In genomic region chr22:50691521-50691920, GRCh38 we compare ENCODE assay signal across 8 cellular contexts. TPM values are rescaled to one million over a fixed set of nuclear protein-coding genes. Genes with fewer than 3 reads are reported as not detected.
DNase-seq lines count a peak whose midpoint lies in the region; ATAC-seq, FAIRE-seq and TF ChIP-seq lines count a peak whose summit lies in the region.

No MANE protein-coding gene starts in this region.

- peaks cover 14% of the 10 kb centered on the region for H3K4me1 ChIP-seq in keratinocyte (ENCODE audit: control insufficient read depth, extremely low read depth, insufficient read depth, low read length)

- CTCF ChIA-PET in activated CD4-positive, alpha-beta T cell treated with anti-CD3 and anti-CD28 coated beads for 36 hours (lab: Charles Lee): interaction anchor here (0.8 to 1.8 kb wide), 6 partner anchors 15 to 449 kb away, joined by 3 to 5 read pairs (median 4); partner anchors contain the start of genes KLHDC7B and SHANK3

- no peak overlapping the region for H3K27ac ChIP-seq in keratinocyte (ENCODE audit: control insufficient read depth, insufficient read depth, low read length)

- no peak overlapping the region for H3K4me2 ChIP-seq in keratinocyte (ENCODE audit: control insufficient read depth, extremely low read depth, insufficient read depth, low read depth, low read length)

- ATAC-seq in activated CD4-positive, alpha-beta T cell treated with anti-CD3 and anti-CD28 coated beads for 36 hours: peak; percentile 36
- no peak for ATAC-seq in HG03045 (IDR thresholded peaks at IDR 0.05; ENCODE audit: unreplicated experiment)

- H3K36me3 Mint-ChIP-seq in activated CD4-positive, alpha-beta T cell treated with anti-CD3 and anti-CD28 coated beads for 36 hours (ENCODE audit: low read depth): no peaks in the 10 kb centered on the region
- no peaks in the 10 kb centered on the region for H3K36me3 Mint-ChIP-seq in activated T-helper 1 cell treated with anti-CD3 and anti-CD28 coated beads, Interleukin-12 subunit alpha, Interleukin-12 subunit beta, Interleukin-2, Interleukin-4 antibody, amounts not matched to agents 30 ng/mL and 10 ng/mL and 1 ng/mL, durations not matched to agents 14 hours and 24 hours and 36 hours (ENCODE audit: low read depth)

- H3K27ac Mint-ChIP-seq in activated CD4-positive, alpha-beta T cell treated with anti-CD3 and anti-CD28 coated beads for 36 hours: no peak overlapping the region
- H3K27ac Mint-ChIP-seq in activated T-helper 1 cell treated with anti-CD3 and anti-CD28 coated beads, Interleukin-12 subunit alpha, Interleukin-12 subunit beta, Interleukin-2, Interleukin-4 antibody, amounts not matched to agents 30 ng/mL and 10 ng/mL and 1 ng/mL, durations not matched to agents 14 hours and 24 hours and 36 hours: no peak overlapping the region

- peak; percentile 13 for FAIRE-seq in keratinocyte (lab: Jason Lieb, UNC)

- dilution Hi-C loops in keratinocyte (cut with MboI; ENCODE audit: extremely low pct_ligation_motif_present, low sequenced_read_pairs): no loop called here

- no peak overlapping the region for H3K4me3 ChIP-seq in MG63
- no peak overlapping the region for H3K4me3 ChIP-seq in keratinocyte (ENCODE audit: control insufficient read depth in 2 of 3, extremely low read depth in 1 of 3, insufficient read depth in 2 of 3, low read depth in 1 of 3, low read length in 3 of 3)

- H3K27me3 ChIP-seq in MG63: no peaks in the 10 kb centered on the region
- no peaks in the 10 kb centered on the region for H3K27me3 ChIP-seq in keratinocyte (ENCODE audit: control insufficient read depth, extremely low read depth, insufficient read depth, low read length)

- H3K36me3 ChIP-seq in MG63 (no peaks in the 10 kb centered on the region), keratinocyte (ENCODE audit: control insufficient read depth in 2 of 2, extremely low read depth in 1 of 2, insufficient read depth in 2 of 2, low read length in 2 of 2) (no peaks in the 10 kb centered on the region)

- peaks cover 2% of the 10 kb centered on the region for H3K9me3 Mint-ChIP-seq in activated CD4-positive, alpha-beta T cell treated with anti-CD3 and anti-CD28 coated beads for 36 hours (ENCODE audit: low read depth)
- no peaks in the 10 kb centered on the region for H3K9me3 Mint-ChIP-seq in activated T-helper 1 cell treated with anti-CD3 and anti-CD28 coated beads, Interleukin-12 subunit alpha, Interleukin-12 subunit beta, Interleukin-2, Interleukin-4 antibody, amounts not matched to agents 30 ng/mL and 10 ng/mL and 1 ng/mL, durations not matched to agents 14 hours and 24 hours and 36 hours

- intact Hi-C loops in activated CD4-positive, alpha-beta T cell treated with anti-CD3 and anti-CD28 coated beads for 36 hours (cut with DNase I, micrococcal nuclease): loop anchor here (1.0 to 5.0 kb wide), 5 partner anchors 63 to 165 kb away; partner anchors contain the start of genes ARSA (in 1 of the 2) and CHKB (in 1 of the 2)
- intact Hi-C loops in activated T-helper 1 cell treated with anti-CD3 and anti-CD28 coated beads, Interleukin-12 subunit alpha, Interleukin-12 subunit beta, Interleukin-2, Interleukin-4 antibody, amounts not matched to agents 30 ng/mL and 10 ng/mL and 1 ng/mL, durations not matched to agents 14 hours and 24 hours and 36 hours (cut with micrococcal nuclease): loop anchor here (2.0 to 5.0 kb wide), 4 partner anchors 63 to 154 kb away; partner anchors contain the start of genes ARSA and CHKB

- H3K9me1 ChIP-seq in keratinocyte (ENCODE audit: control insufficient read depth, extremely low read depth, insufficient read depth, low read length): no peaks in the 10 kb centered on the region

- H3K9ac ChIP-seq in keratinocyte (ENCODE audit: control insufficient read depth, extremely low read depth, insufficient read depth, low read length): no peak overlapping the region

- no peak overlapping the region for H2AFZ ChIP-seq in keratinocyte (ENCODE audit: control insufficient read depth, low read length)

- H3K79me2 ChIP-seq in keratinocyte (ENCODE audit: control insufficient read depth, insufficient read depth, low read length): no peaks in the 10 kb centered on the region

- peak; percentile 67 for DNase-seq in activated CD4-positive, alpha-beta T cell treated with anti-CD3 and anti-CD28 coated beads for 36 hours
- no peak for DNase-seq in activated CD4-positive, alpha-beta T cell treated with anti-CD3 and anti-CD28 coated beads, Interleukin-2, amount 50 U/mL, for 4 hours
- DNase-seq in MG63 (peak; percentile 31), keratinocyte (ENCODE audit: low read depth, low spot score) (no peak)
- peak; percentile 17 for DNase-seq in activated T-helper 1 cell treated with anti-CD3 and anti-CD28 coated beads, Interleukin-12 subunit alpha, Interleukin-12 subunit beta, Interleukin-2, Interleukin-4 antibody, amounts not matched to agents 30 ng/mL and 10 ng/mL and 1 ng/mL, durations not matched to agents 14 hours and 24 hours and 36 hours (ENCODE audit: low spot score)
- no peak for DNase-seq in effector CD8-positive, alpha-beta T cell (lab: John Stamatoyannopoulos, UW)
- no peak for DNase-seq in NK-92 treated with Interleukin-12 subunit alpha and Interleukin-12 subunit beta, amount 100 ng/mL, for 24 hours (lab: John Stamatoyannopoulos, UW)

- POLR2A ChIA-PET in activated CD4-positive, alpha-beta T cell treated with anti-CD3 and anti-CD28 coated beads for 36 hours (lab: Charles Lee): interaction anchor here (0.6 kb wide), 1 partner anchor 54 kb away, joined by 6 read pairs; no protein-coding TSS in a partner anchor

- no peaks in the 10 kb centered on the region for H4K20me1 ChIP-seq in keratinocyte (ENCODE audit: control insufficient read depth, extremely low read depth, insufficient read depth, low read length)

- peak in 2 of 3 experiments; percentile 51 to 58 for TF ChIP-seq CTCF in keratinocyte (optimal IDR thresholded peaks at IDR 0.05 in 1 of 3, IDR thresholded peaks at IDR 0.05 in 1 of 3, conservative IDR thresholded peaks at IDR 0.05 in 1 of 3; ENCODE audit: extremely low read depth in 1 of 3, insufficient read depth in 2 of 3, low read length in 3 of 3)

- peaks cover 5% of the 10 kb centered on the region for H3K4me1 Mint-ChIP-seq in activated CD4-positive, alpha-beta T cell treated with anti-CD3 and anti-CD28 coated beads for 36 hours
- H3K4me1 Mint-ChIP-seq in activated T-helper 1 cell treated with anti-CD3 and anti-CD28 coated beads, Interleukin-12 subunit alpha, Interleukin-12 subunit beta, Interleukin-2, Interleukin-4 antibody, amounts not matched to agents 30 ng/mL and 10 ng/mL and 1 ng/mL, durations not matched to agents 14 hours and 24 hours and 36 hours (ENCODE audit: low read depth): peaks cover 7% of the 10 kb centered on the region

- peaks cover 4% of the 10 kb centered on the region for H3K27me3 Mint-ChIP-seq in activated CD4-positive, alpha-beta T cell treated with anti-CD3 and anti-CD28 coated beads for 36 hours
- H3K27me3 Mint-ChIP-seq in activated T-helper 1 cell treated with anti-CD3 and anti-CD28 coated beads, Interleukin-12 subunit alpha, Interleukin-12 subunit beta, Interleukin-2, Interleukin-4 antibody, amounts not matched to agents 30 ng/mL and 10 ng/mL and 1 ng/mL, durations not matched to agents 14 hours and 24 hours and 36 hours (ENCODE audit: insufficient read depth): peaks cover 11% of the 10 kb centered on the region

- H3K9me3 ChIP-seq in MG63: peaks cover 6% of the 10 kb centered on the region
- no peaks in the 10 kb centered on the region for H3K9me3 ChIP-seq in keratinocyte (ENCODE audit: control insufficient read depth, low read depth, low read length)

- no peak overlapping the region for H3K4me3 Mint-ChIP-seq in activated CD4-positive, alpha-beta T cell treated with anti-CD3 and anti-CD28 coated beads for 36 hours
- H3K4me3 Mint-ChIP-seq in activated T-helper 1 cell treated with anti-CD3 and anti-CD28 coated beads, Interleukin-12 subunit alpha, Interleukin-12 subunit beta, Interleukin-2, Interleukin-4 antibody, amounts not matched to agents 30 ng/mL and 10 ng/mL and 1 ng/mL, durations not matched to agents 14 hours and 24 hours and 36 hours: no peak overlapping the region

RNA-seq across cellular contexts. Expression of gene SHANK3, which starts 18.9 kb away (rescaled TPM):
- total RNA-seq in activated CD4-positive, alpha-beta T cell treated with anti-CD3 and anti-CD28 coated beads for 36 hours: under 1 TPM; 0.14 to 0.16 TPM
- total RNA-seq in MG63 (2014; rRNA removed; shearing (Covaris generic); ENCODE audit: low replicate concordance): 1.3 and 2.6 TPM in 2 replicates
- 0.05 and 0.10 TPM in 2 replicates for total RNA-seq in activated T-helper 1 cell treated with anti-CD3 and anti-CD28 coated beads, Interleukin-12 subunit alpha, Interleukin-12 subunit beta, Interleukin-2, Interleukin-4 antibody, amounts not matched to agents 30 ng/mL and 10 ng/mL and 1 ng/mL, durations not matched to agents 14 hours and 24 hours and 36 hours
- polyA plus RNA-seq in keratinocyte: 1.00 to 1.8 TPM (median 1.6 TPM) in 3 replicates
- 0.60 TPM for polyA plus RNA-seq in keratinocyte (2011; ENCODE audit: low read depth)
- polyA plus RNA-seq in keratinocyte (2011; cell fraction: cytosol; rRNA removed): 0.69 and 2.0 TPM in 2 replicates
- 3.9 and 7.2 TPM in 2 replicates for polyA plus RNA-seq in keratinocyte (2011; cell fraction: nucleus; rRNA removed)
- polyA plus RNA-seq in keratinocyte (2012; ENCODE audit: low replicate concordance): 0.93 and 3.8 TPM in 2 replicates
- polyA minus RNA-seq in keratinocyte: 1.0 to 4.2 TPM (median 1.3 TPM) in 3 replicates
- 3.6 TPM for polyA minus RNA-seq in keratinocyte (2011; cell fraction: cytosol; rRNA and poly(A)+ RNA removed)
- polyA minus RNA-seq in keratinocyte (2011; cell fraction: nucleus; rRNA and poly(A)+ RNA removed): 3.8 and 4.0 TPM in 2 replicates

RNA-seq across cellular contexts. Expression of gene ACR, which starts 46.5 kb away (rescaled TPM):
- not detected for total RNA-seq in activated CD4-positive, alpha-beta T cell treated with anti-CD3 and anti-CD28 coated beads for 36 hours
- not detected in 2 replicates for total RNA-seq in MG63 (2014; rRNA removed; shearing (Covaris generic); ENCODE audit: low replicate concordance)
- not detected in 2 replicates for total RNA-seq in activated T-helper 1 cell treated with anti-CD3 and anti-CD28 coated beads, Interleukin-12 subunit alpha, Interleukin-12 subunit beta, Interleukin-2, Interleukin-4 antibody, amounts not matched to agents 30 ng/mL and 10 ng/mL and 1 ng/mL, durations not matched to agents 14 hours and 24 hours and 36 hours
- not detected in 3 replicates for polyA plus RNA-seq in keratinocyte
- not detected for polyA plus RNA-seq in keratinocyte (2011; ENCODE audit: low read depth)
- not detected in 2 replicates for polyA plus RNA-seq in keratinocyte (2011; cell fraction: cytosol; rRNA removed)
- polyA plus RNA-seq in keratinocyte (2011; cell fraction: nucleus; rRNA removed): not detected in 2 replicates
- polyA plus RNA-seq in keratinocyte (2012; ENCODE audit: low replicate concordance): 0.18 TPM in 1 of 2 replicates, not detected in the other
- not detected in 3 replicates for polyA minus RNA-seq in keratinocyte
- not detected for polyA minus RNA-seq in keratinocyte (2011; cell fraction: cytosol; rRNA and poly(A)+ RNA removed)
- not detected in 2 replicates for polyA minus RNA-seq in keratinocyte (2011; cell fraction: nucleus; rRNA and poly(A)+ RNA removed)

Comparison
In these comparisons a context has a peak if more than half of its experiments do, and no peak if none do; other contexts are left out.
1. DNase-seq: peak in activated CD4-positive, alpha-beta T cell treated with anti-CD3 and anti-CD28 coated beads for 36 hours (single experiment), MG63 (single experiment) and activated T-helper 1 cell treated with anti-CD3 and anti-CD28 coated beads, Interleukin-12 subunit alpha, Interleukin-12 subunit beta, Interleukin-2, Interleukin-4 antibody, amounts not matched to agents 30 ng/mL and 10 ng/mL and 1 ng/mL, durations not matched to agents 14 hours and 24 hours and 36 hours (single experiment); none in activated CD4-positive, alpha-beta T cell treated with anti-CD3 and anti-CD28 coated beads, Interleukin-2, amount 50 U/mL, for 4 hours (0 of 2), keratinocyte (single experiment), effector CD8-positive, alpha-beta T cell (single experiment) and NK-92 treated with Interleukin-12 subunit alpha and Interleukin-12 subunit beta, amount 100 ng/mL, for 24 hours (single experiment).